Comparison of ENCODE assay signal across 13 cellular contexts in genomic region chr13:91539458-91540156, GRCh38.
"Had no signal": no experiment of that assay in that cellular context is flagged by ENCODE, and none has a peak within 500 bp of the region (broad histone marks: within the 10 kb centered on the region; RNA-seq: fewer than 3 reads in every experiment).

No MANE protein-coding gene starts in this region.

- DNase-seq: activated CD4-positive, alpha-beta T cell treated with anti-CD3 and anti-CD28 coated beads, Interleukin-2, amount 50 U/mL, for 48 hours; activated CD4-positive, CD25-positive, alpha-beta regulatory T cell treated with anti-CD3 and anti-CD28 coated beads, Interleukin-2, amount 50 U/mL, for 72 hours; activated CD8-positive, alpha-beta memory T cell treated with anti-CD3 and anti-CD28 coated beads, Interleukin-2, amount 10 ng/mL, durations not matched to agents 7 days and 5 days; activated naive CD8-positive, alpha-beta T cell treated with anti-CD3 and anti-CD28 coated beads, Interleukin-2, amount 10 ng/mL, durations not matched to agents 7 days and 5 days; activated T-cell treated with anti-CD3 and anti-CD28 coated beads, Interleukin-2, amount 50 U/mL, for 48 hours; anterior cingulate cortex; naive thymus-derived CD4-positive, alpha-beta T cell; nucleus accumbens; psoas muscle; stimulated activated CD4-positive, alpha-beta T cell treated with anti-CD3 and anti-CD28 coated beads, Interleukin-12 subunit alpha, Interleukin-12 subunit beta, amount 100 ng/mL, for 4 hours; stimulated activated naive CD8-positive, alpha-beta T cell treated with anti-CD3 and anti-CD28 coated beads, Interleukin-15, Interleukin-2, amounts not matched to agents 100 U/mL and 50 U/mL, for 24 hours had no signal

- ATAC-seq: activated CD8-positive, alpha-beta memory T cell treated with anti-CD3 and anti-CD28 coated beads, Interleukin-2, amount 10 ng/mL, durations not matched to agents 7 days and 5 days; naive thymus-derived CD4-positive, alpha-beta T cell; psoas muscle; sciatic nerve; stimulated activated naive CD8-positive, alpha-beta T cell treated with anti-CD3 and anti-CD28 coated beads, Interleukin-15, Interleukin-2, amounts not matched to agents 100 U/mL and 50 U/mL, for 24 hours had no signal

- H3K4me3 ChIP-seq: esophagus muscularis mucosa, psoas muscle had no signal

- H3K9me3 ChIP-seq: esophagus muscularis mucosa, psoas muscle had no signal

- H3K27me3 ChIP-seq: esophagus muscularis mucosa had no signal

- H3K36me3 ChIP-seq: esophagus muscularis mucosa had no signal

- H3K27ac ChIP-seq: esophagus muscularis mucosa, psoas muscle had no signal

- H3K4me1 ChIP-seq: esophagus muscularis mucosa, psoas muscle had no signal
